ENCODE assay signal across 1 cellular context in genomic region chr11:9748361-9748970, GRCh38.
A peak's percentile ranks its signal among the peaks of the same experiment; 100 is the strongest.
TF ChIP-seq lines count a peak whose summit lies in the region.

No MANE protein-coding gene starts in this region.

TF ChIP-seq in GM12878, 131 proteins besides CTCF, POLR2A, EP300 and RAD21 (continued from another document):
- TF ChIP-seq, protein P1, sequence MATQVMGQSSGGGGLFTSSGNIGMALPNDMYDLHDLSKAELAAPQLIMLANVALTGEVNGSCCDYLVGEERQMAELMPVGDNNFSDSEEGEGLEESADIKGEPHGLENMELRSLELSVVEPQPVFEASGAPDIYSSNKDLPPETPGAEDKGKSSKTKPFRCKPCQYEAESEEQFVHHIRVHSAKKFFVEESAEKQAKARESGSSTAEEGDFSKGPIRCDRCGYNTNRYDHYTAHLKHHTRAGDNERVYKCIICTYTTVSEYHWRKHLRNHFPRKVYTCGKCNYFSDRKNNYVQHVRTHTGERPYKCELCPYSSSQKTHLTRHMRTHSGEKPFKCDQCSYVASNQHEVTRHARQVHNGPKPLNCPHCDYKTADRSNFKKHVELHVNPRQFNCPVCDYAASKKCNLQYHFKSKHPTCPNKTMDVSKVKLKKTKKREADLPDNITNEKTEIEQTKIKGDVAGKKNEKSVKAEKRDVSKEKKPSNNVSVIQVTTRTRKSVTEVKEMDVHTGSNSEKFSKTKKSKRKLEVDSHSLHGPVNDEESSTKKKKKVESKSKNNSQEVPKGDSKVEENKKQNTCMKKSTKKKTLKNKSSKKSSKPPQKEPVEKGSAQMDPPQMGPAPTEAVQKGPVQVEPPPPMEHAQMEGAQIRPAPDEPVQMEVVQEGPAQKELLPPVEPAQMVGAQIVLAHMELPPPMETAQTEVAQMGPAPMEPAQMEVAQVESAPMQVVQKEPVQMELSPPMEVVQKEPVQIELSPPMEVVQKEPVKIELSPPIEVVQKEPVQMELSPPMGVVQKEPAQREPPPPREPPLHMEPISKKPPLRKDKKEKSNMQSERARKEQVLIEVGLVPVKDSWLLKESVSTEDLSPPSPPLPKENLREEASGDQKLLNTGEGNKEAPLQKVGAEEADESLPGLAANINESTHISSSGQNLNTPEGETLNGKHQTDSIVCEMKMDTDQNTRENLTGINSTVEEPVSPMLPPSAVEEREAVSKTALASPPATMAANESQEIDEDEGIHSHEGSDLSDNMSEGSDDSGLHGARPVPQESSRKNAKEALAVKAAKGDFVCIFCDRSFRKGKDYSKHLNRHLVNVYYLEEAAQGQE (IDR thresholded peaks at IDR 0.05; ENCODE audit: low read depth, low read length) = no peak
- TF ChIP-seq ZNF687 (IDR thresholded peaks at IDR 0.05) (no peak), IRF4 (IDR thresholded peaks at IDR 0.05; ENCODE audit: low read depth, low read length) (0 out of 2 replicates have a peak, but pooled peaks have one; percentile 53), SP1 (IDR thresholded peaks at IDR 0.05; ENCODE audit: low read depth, low read length) (peak; percentile 27), CBX5 (IDR thresholded peaks at IDR 0.05; ENCODE audit: low read depth) (0 out of 2 replicates have a peak, but pooled peaks have one; percentile 63), CEBPB (IDR thresholded peaks at IDR 0.05; ENCODE audit: borderline replicate concordance in 1 of 2, low read depth in 2 of 2, low read length in 2 of 2) (no peak), RAD51 (IDR thresholded peaks at IDR 0.05) (no peak), SUZ12 (IDR thresholded peaks at IDR 0.05; ENCODE audit: unreplicated experiment) (no peak), CUX1 (IDR thresholded peaks at IDR 0.05; ENCODE audit: insufficient replicate concordance, low read depth, low read length) (no peak), NR2C1 (IDR thresholded peaks at IDR 0.05) (no peak), YY1 (IDR thresholded peaks at IDR 0.05; ENCODE audit: low read depth, low read length) (0 out of 2 replicates have a peak, but pooled peaks have one; percentile 48), TBL1XR1 (IDR thresholded peaks at IDR 0.05; ENCODE audit: low read depth, low read length) (no peak), ZNF592 (IDR thresholded peaks at IDR 0.05) (no peak), TCF7 (IDR thresholded peaks at IDR 0.05; ENCODE audit: borderline replicate concordance) (no peak), PAX5 (IDR thresholded peaks at IDR 0.05; ENCODE audit: borderline replicate concordance, low read depth, low read length) (peak; percentile 82; the same call in 1 of the 2 replicates), IRF3 (IDR thresholded peaks at IDR 0.05) (no peak), GATAD2B (conservative IDR thresholded peaks at IDR 0.05; ENCODE audit: low read depth) (no peak), LARP7 (IDR thresholded peaks at IDR 0.05) (no peak), RFX5 (IDR thresholded peaks at IDR 0.05; ENCODE audit: low read depth, low read length) (no peak), JUNB (IDR thresholded peaks at IDR 0.05) (no peak), IKZF1 (conservative IDR thresholded peaks at IDR 0.05) (peak; percentile 41; the same call in 1 of the 2 replicates), MAX (IDR thresholded peaks at IDR 0.05; ENCODE audit: low read depth, low read length) (peak; percentile 53), ZSCAN29 (IDR thresholded peaks at IDR 0.05) (no peak), EED (IDR thresholded peaks at IDR 0.05; ENCODE audit: low read depth) (0 out of 2 replicates have a peak, but pooled peaks have one; percentile 38)
- TF ChIP-seq, protein P2, sequence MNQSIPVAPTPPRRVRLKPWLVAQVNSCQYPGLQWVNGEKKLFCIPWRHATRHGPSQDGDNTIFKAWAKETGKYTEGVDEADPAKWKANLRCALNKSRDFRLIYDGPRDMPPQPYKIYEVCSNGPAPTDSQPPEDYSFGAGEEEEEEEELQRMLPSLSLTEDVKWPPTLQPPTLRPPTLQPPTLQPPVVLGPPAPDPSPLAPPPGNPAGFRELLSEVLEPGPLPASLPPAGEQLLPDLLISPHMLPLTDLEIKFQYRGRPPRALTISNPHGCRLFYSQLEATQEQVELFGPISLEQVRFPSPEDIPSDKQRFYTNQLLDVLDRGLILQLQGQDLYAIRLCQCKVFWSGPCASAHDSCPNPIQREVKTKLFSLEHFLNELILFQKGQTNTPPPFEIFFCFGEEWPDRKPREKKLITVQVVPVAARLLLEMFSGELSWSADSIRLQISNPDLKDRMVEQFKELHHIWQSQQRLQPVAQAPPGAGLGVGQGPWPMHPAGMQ (IDR thresholded peaks at IDR 0.05; ENCODE audit: borderline replicate concordance) = no peak
- TF ChIP-seq, protein P3, sequence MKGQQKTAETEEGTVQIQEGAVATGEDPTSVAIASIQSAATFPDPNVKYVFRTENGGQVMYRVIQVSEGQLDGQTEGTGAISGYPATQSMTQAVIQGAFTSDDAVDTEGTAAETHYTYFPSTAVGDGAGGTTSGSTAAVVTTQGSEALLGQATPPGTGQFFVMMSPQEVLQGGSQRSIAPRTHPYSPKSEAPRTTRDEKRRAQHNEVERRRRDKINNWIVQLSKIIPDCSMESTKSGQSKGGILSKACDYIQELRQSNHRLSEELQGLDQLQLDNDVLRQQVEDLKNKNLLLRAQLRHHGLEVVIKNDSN (IDR thresholded peaks at IDR 0.05; ENCODE audit: borderline replicate concordance, extremely low read length, insufficient read depth, low read depth, low read length) = no peak
- TF ChIP-seq, protein P4, sequence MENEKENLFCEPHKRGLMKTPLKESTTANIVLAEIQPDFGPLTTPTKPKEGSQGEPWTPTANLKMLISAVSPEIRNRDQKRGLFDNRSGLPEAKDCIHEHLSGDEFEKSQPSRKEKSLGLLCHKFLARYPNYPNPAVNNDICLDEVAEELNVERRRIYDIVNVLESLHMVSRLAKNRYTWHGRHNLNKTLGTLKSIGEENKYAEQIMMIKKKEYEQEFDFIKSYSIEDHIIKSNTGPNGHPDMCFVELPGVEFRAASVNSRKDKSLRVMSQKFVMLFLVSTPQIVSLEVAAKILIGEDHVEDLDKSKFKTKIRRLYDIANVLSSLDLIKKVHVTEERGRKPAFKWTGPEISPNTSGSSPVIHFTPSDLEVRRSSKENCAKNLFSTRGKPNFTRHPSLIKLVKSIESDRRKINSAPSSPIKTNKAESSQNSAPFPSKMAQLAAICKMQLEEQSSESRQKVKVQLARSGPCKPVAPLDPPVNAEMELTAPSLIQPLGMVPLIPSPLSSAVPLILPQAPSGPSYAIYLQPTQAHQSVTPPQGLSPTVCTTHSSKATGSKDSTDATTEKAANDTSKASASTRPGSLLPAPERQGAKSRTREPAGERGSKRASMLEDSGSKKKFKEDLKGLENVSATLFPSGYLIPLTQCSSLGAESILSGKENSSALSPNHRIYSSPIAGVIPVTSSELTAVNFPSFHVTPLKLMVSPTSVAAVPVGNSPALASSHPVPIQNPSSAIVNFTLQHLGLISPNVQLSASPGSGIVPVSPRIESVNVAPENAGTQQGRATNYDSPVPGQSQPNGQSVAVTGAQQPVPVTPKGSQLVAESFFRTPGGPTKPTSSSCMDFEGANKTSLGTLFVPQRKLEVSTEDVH (IDR thresholded peaks at IDR 0.05; ENCODE audit: low read depth, partially characterized antibody) = no peak
TF ChIP-seq in GM12878: peak in this region for 27.
